Comparison of ENCODE assay signal across 18 cellular contexts in genomic region chr19:50224986-50225747, GRCh38. TPM values are rescaled to one million over a fixed set of nuclear protein-coding genes. Genes with fewer than 3 reads are reported as not detected.
"Had no signal": no experiment of that assay in that cellular context is flagged by ENCODE, and none has a peak within 500 bp of the region (broad histone marks: within the 10 kb centered on the region; RNA-seq: fewer than 3 reads in every experiment).

No MANE protein-coding gene starts in this region.

- H3K9me3 ChIP-seq: body of pancreas, right lobe of liver had no signal

- H3K4me3 Mint-ChIP-seq: activated CD4-positive, alpha-beta T cell treated with anti-CD3 and anti-CD28 coated beads, Interleukin-2, amount 10 ng/mL, durations not matched to agents 7 days and 5 days; activated naive CD4-positive, alpha-beta T cell treated with anti-CD3 and anti-CD28 coated beads, Interleukin-2, amount 50 U/mL, for 24 hours; effector memory CD8-positive, alpha-beta T cell; memory B cell; nephron progenitor cell; stimulated activated naive B cell treated with anti-CD40 and anti-IgM and Interleukin-4, amounts not matched to agents 10 μg/mL and 1 μg/mL and 100 μg/mL, for 72 hours; type B pancreatic cell had no signal

- H3K4me1 Mint-ChIP-seq: activated CD4-positive, alpha-beta T cell treated with anti-CD3 and anti-CD28 coated beads, Interleukin-2, amount 10 ng/mL, durations not matched to agents 7 days and 5 days; activated naive CD4-positive, alpha-beta T cell treated with anti-CD3 and anti-CD28 coated beads, Interleukin-2, amount 50 U/mL, for 24 hours; memory B cell; stimulated activated naive B cell treated with anti-CD40 and anti-IgM and Interleukin-4, amounts not matched to agents 10 μg/mL and 1 μg/mL and 100 μg/mL, for 72 hours had no signal

- H3K27me3 ChIP-seq: body of pancreas, right lobe of liver had no signal

- DNase-seq: activated CD4-positive, alpha-beta T cell treated with anti-CD3 and anti-CD28 coated beads, Interleukin-2, amount 10 ng/mL, durations not matched to agents 7 days and 5 days; activated CD4-positive, CD25-positive, alpha-beta regulatory T cell; activated effector memory CD4-positive, alpha-beta T cell treated with Interleukin-2 at 50 U/mL for 16 hours; amniotic stem cell; body of pancreas; effector memory CD8-positive, alpha-beta T cell; left cardiac atrium; nephron progenitor cell; right lobe of liver; stimulated activated CD4-positive, alpha-beta T cell treated with anti-CD3 and anti-CD28 coated beads, Interleukin-2, amount 100 ng/mL, for 24 hours; stimulated activated naive B cell treated with anti-CD40 and anti-IgM and Interleukin-4, amounts not matched to agents 10 μg/mL and 1 μg/mL and 100 μg/mL, for 72 hours; T-helper 2 cell had no signal

- H3K4me3 ChIP-seq: body of pancreas, right lobe of liver had no signal

- H3K4me1 ChIP-seq: body of pancreas, parathyroid adenoma had no signal

- H3K36me3 Mint-ChIP-seq: activated naive CD4-positive, alpha-beta T cell treated with anti-CD3 and anti-CD28 coated beads, Interleukin-2, amount 50 U/mL, for 24 hours; memory B cell had no signal

- H3K27ac ChIP-seq: body of pancreas, epithelial cell of prostate, parathyroid adenoma, right lobe of liver had no signal

- H3K27me3 Mint-ChIP-seq: activated CD4-positive, alpha-beta T cell treated with anti-CD3 and anti-CD28 coated beads, Interleukin-2, amount 10 ng/mL, durations not matched to agents 7 days and 5 days had no signal

- ATAC-seq: body of pancreas; effector memory CD8-positive, alpha-beta T cell; stimulated activated naive B cell treated with anti-CD40 and anti-IgM and Interleukin-4, amounts not matched to agents 10 μg/mL and 1 μg/mL and 100 μg/mL, for 72 hours had no signal

- H3K9me3 Mint-ChIP-seq: activated naive CD4-positive, alpha-beta T cell treated with anti-CD3 and anti-CD28 coated beads, Interleukin-2, amount 50 U/mL, for 24 hours; effector memory CD8-positive, alpha-beta T cell had no signal

- H3K27ac Mint-ChIP-seq: activated CD4-positive, alpha-beta T cell treated with anti-CD3 and anti-CD28 coated beads, Interleukin-2, amount 10 ng/mL, durations not matched to agents 7 days and 5 days; activated naive CD4-positive, alpha-beta T cell treated with anti-CD3 and anti-CD28 coated beads, Interleukin-2, amount 50 U/mL, for 24 hours; effector memory CD8-positive, alpha-beta T cell; memory B cell; nephron progenitor cell; stimulated activated naive B cell treated with anti-CD40 and anti-IgM and Interleukin-4, amounts not matched to agents 10 μg/mL and 1 μg/mL and 100 μg/mL, for 72 hours; type B pancreatic cell had no signal

RNA-seq across cellular contexts. Expression of gene MYH14, which starts 21.7 kb away (rescaled TPM):
- total RNA-seq: activated CD4-positive, alpha-beta T cell treated with anti-CD3 and anti-CD28 coated beads, Interleukin-2, amount 10 ng/mL, durations not matched to agents 7 days and 5 days; activated CD8-positive, alpha-beta memory T cell treated with anti-CD3 and anti-CD28 coated beads for 36 hours had no signal
